In genomic region chr3:86874790-86875189, GRCh38 we compare ENCODE assay signal across 5 cellular contexts.
DNase-seq lines count a peak whose midpoint lies in the region; ATAC-seq, FAIRE-seq and TF ChIP-seq lines count a peak whose summit lies in the region.
"Not testable (repeated sequence)": the region's sequence is repeated elsewhere in the genome, so short reads cannot be mapped to it uniquely, and the experiment has no call there.

No MANE protein-coding gene starts in this region.

- H3K9me3 Mint-ChIP-seq in neural crest cell: peaks cover 25% of the 10 kb centered on the region

- dilution Hi-C loops in IMR-90 (cut with HindIII; ENCODE audit: low sequenced_read_pairs, unreplicated experiment): not testable (repeated sequence)

- H3K4me1 Mint-ChIP-seq in neural crest cell: peaks cover 14% of the 10 kb centered on the region

- H3K9me3 ChIP-seq in A549; IMR-90 (ENCODE audit: control insufficient read depth, insufficient read depth, low read length); K562 (replicated peaks; ENCODE audit: control insufficient read depth, insufficient read depth, low read depth, low read length); HepG2 (ENCODE audit: low read length): not testable (repeated sequence)

- not testable (repeated sequence) for H3K27me3 ChIP-seq in IMR-90 (ENCODE audit: control insufficient read depth, insufficient read depth, low read length); K562 (ENCODE audit: control insufficient read depth in 2 of 2, insufficient read depth in 2 of 2, low read length in 2 of 2); HepG2 (ENCODE audit: control insufficient read depth in 1 of 2, insufficient read depth in 2 of 2, low read length in 2 of 2)

- H3K36me3 Mint-ChIP-seq in neural crest cell (ENCODE audit: low read depth): peaks cover 14% of the 10 kb centered on the region

- H3K4ac ChIP-seq in IMR-90 (ENCODE audit: low read depth, low read length): not testable (repeated sequence)

- H3K56ac ChIP-seq in IMR-90 (ENCODE audit: extremely low read depth, insufficient read depth, low read length): not testable (repeated sequence)

- not testable (repeated sequence) for H3K14ac ChIP-seq in IMR-90 (replicated peaks; ENCODE audit: low read depth, low read length)

- not testable (repeated sequence) for H2BK5ac ChIP-seq in IMR-90 (ENCODE audit: low read depth, low read length, poor library complexity, severe bottlenecking)

- POLR2A ChIA-PET in A549 (lab: Yijun Ruan, JAX); IMR-90 (lab: Charles Lee; ENCODE audit: unreplicated experiment); K562 (lab: Yijun Ruan, JAX); HepG2 (lab: Yijun Ruan, JAX): not testable (repeated sequence)

- not testable (repeated sequence) for H3K23ac ChIP-seq in IMR-90 (ENCODE audit: low read depth, low read length)

- not testable (repeated sequence) for H3K4me3 ChIP-seq in A549; IMR-90 (ENCODE audit: insufficient read depth, low read depth, low read length); K562; HepG2 (replicated peaks in 1 of 3; ENCODE audit: insufficient read depth in 1 of 3, low read depth in 2 of 3, low read length in 3 of 3)

- not testable (repeated sequence) for H2BK120ac ChIP-seq in IMR-90 (ENCODE audit: low read depth, low read length)

- not testable (repeated sequence) for TF ChIP-seq POLR2A in A549 (IDR thresholded peaks at IDR 0.05; ENCODE audit: low read length); IMR-90 (IDR thresholded peaks at IDR 0.05; ENCODE audit: low read depth, low read length); K562 (conservative IDR thresholded peaks at IDR 0.05); HepG2 (IDR thresholded peaks at IDR 0.05; ENCODE audit: insufficient read depth in 1 of 2, low read depth in 2 of 2, low read length in 2 of 2)

- not testable (repeated sequence) for TF ChIP-seq RAD21 in A549 (conservative IDR thresholded peaks at IDR 0.05 in 1 of 2, IDR thresholded peaks at IDR 0.05 in 1 of 2); IMR-90 (IDR thresholded peaks at IDR 0.05; ENCODE audit: low read length); K562 (CRISPR knock-in tag; conservative IDR thresholded peaks at IDR 0.05 in 1 of 2, IDR thresholded peaks at IDR 0.05 in 1 of 2); HepG2 (CRISPR knock-in tag; IDR thresholded peaks at IDR 0.05)

- TF ChIP-seq EP300 in A549 (IDR thresholded peaks at IDR 0.05); K562 (IDR thresholded peaks at IDR 0.05; ENCODE audit: low read length); HepG2 (IDR thresholded peaks at IDR 0.05; ENCODE audit: low read depth in 2 of 2, low read length in 2 of 2); HepG2 (CRISPR knock-in tag; IDR thresholded peaks at IDR 0.05; ENCODE audit: borderline replicate concordance): not testable (repeated sequence)

- not testable (repeated sequence) for H3K18ac ChIP-seq in IMR-90 (ENCODE audit: low read depth, low read length)

- H3K4me1 ChIP-seq in A549; IMR-90 (ENCODE audit: control insufficient read depth, insufficient read depth, low read length); K562 (replicated peaks in 1 of 2; ENCODE audit: control insufficient read depth in 2 of 2, insufficient read depth in 2 of 2, low read length in 2 of 2); HepG2 (ENCODE audit: insufficient read depth, low read length): not testable (repeated sequence)

- not testable (repeated sequence) for DNase-seq in A549 (ENCODE audit: low read depth in 1 of 2, low spot score in 1 of 2); IMR-90; K562 (ENCODE audit: extremely low read depth in 1 of 4, low spot score in 3 of 4); HepG2 (ENCODE audit: low spot score); neural crest cell (ENCODE audit: low read depth, low spot score)

- H4K8ac ChIP-seq in IMR-90 (ENCODE audit: low read depth in 2 of 2, low read length in 2 of 2): not testable (repeated sequence)

- intact Hi-C loops in IMR-90 (cut with micrococcal nuclease); K562 (cut with micrococcal nuclease); HepG2 (cut with micrococcal nuclease; ENCODE audit: unreplicated experiment): not testable (repeated sequence)

- not testable (repeated sequence) for H4K5ac ChIP-seq in IMR-90 (ENCODE audit: low read depth, low read length)

- not testable (repeated sequence) for H3K27ac ChIP-seq in A549; IMR-90 (ENCODE audit: insufficient read depth, low read length); K562 (ENCODE audit: extremely low read depth, low read depth, low read length); HepG2 (ENCODE audit: extremely low read length, insufficient read depth, low read length)

- not testable (repeated sequence) for H4K20me1 ChIP-seq in IMR-90 (ENCODE audit: insufficient read depth, low read length); K562 (replicated peaks; ENCODE audit: control insufficient read depth, insufficient read depth, low read length); HepG2 (ENCODE audit: insufficient read depth, low read length)

- not testable (repeated sequence) for H3K4me3 Mint-ChIP-seq in neural crest cell

- WGBS in A549 (ENCODE audit: missing lambda C conversion rate): 44% methylated on average over 1 of the region's 1 CpG
- WGBS in IMR-90 (ENCODE audit: extremely low coverage in 2 of 2, insufficient read length in 1 of 2), 2 experiments: no CpG with 5 or more reads among the region's 1 CpG
- WGBS in K562 (ENCODE audit: insufficient coverage, low coverage, missing lambda C conversion rate): 0% methylated on average over 1 of the region's 1 CpG
- 3% methylated on average over 1 of the region's 1 CpG for WGBS in HepG2 (ENCODE audit: low lambda C conversion rate)

- not testable (repeated sequence) for H3K9ac ChIP-seq in IMR-90 (ENCODE audit: low read depth, low read length); K562 (ENCODE audit: insufficient read depth in 1 of 2, low read depth in 2 of 2, low read length in 2 of 2); HepG2 (ENCODE audit: insufficient read depth, low read depth, low read length)

- H3K36me3 ChIP-seq in IMR-90 (ENCODE audit: control insufficient read depth, insufficient read depth, low read length); K562 (ENCODE audit: control insufficient read depth, insufficient read depth, low read length); HepG2 (replicated peaks in 1 of 2; ENCODE audit: control insufficient read depth in 1 of 2, insufficient read depth in 2 of 2, low read length in 2 of 2): not testable (repeated sequence)

- not testable (repeated sequence) for H2AK5ac ChIP-seq in IMR-90 (ENCODE audit: low read depth, low read length)

- H2BK15ac ChIP-seq in IMR-90 (ENCODE audit: low read depth, low read length): not testable (repeated sequence)

- not testable (repeated sequence) for H2AK9ac ChIP-seq in IMR-90 (replicated peaks; ENCODE audit: low read depth, low read length, poor library complexity)

- H4K91ac ChIP-seq in IMR-90 (ENCODE audit: insufficient read depth, low read depth, low read length): not testable (repeated sequence)

- in situ Hi-C loops in IMR-90 (cut with MboI; ENCODE audit: low sequenced_read_pairs); K562 (cut with MboI); HepG2 (cut with HindIII; ENCODE audit: extremely low pct_ligation_motif_present, low pct_unique_long_range_greater_than_20kb): not testable (repeated sequence)

- CTCF ChIA-PET in A549 (lab: Yijun Ruan, JAX); IMR-90 (lab: Yijun Ruan, JAX); K562 (lab: Yijun Ruan, JAX; ENCODE audit: low intra/inter-chr PET ratio); HepG2 (lab: Yijun Ruan, JAX; ENCODE audit: low intra/inter-chr PET ratio, low total read pairs): not testable (repeated sequence)

- not testable (repeated sequence) for H3K27me3 Mint-ChIP-seq in neural crest cell (ENCODE audit: low read depth)

- FAIRE-seq in A549 (lab: Jason Lieb, UNC); K562 (lab: Jason Lieb, UNC); HepG2 (lab: Jason Lieb, UNC): not testable (repeated sequence)

- H2AFZ ChIP-seq in IMR-90 (replicated peaks; ENCODE audit: low read length, poor library complexity); K562 (ENCODE audit: low read depth, low read length); HepG2 (ENCODE audit: low read length): not testable (repeated sequence)

- not testable (repeated sequence) for TF ChIP-seq CTCF in A549 (IDR thresholded peaks at IDR 0.05); IMR-90 (conservative IDR thresholded peaks at IDR 0.05; ENCODE audit: low read depth, low read length); K562 (IDR thresholded peaks at IDR 0.05 in 2 of 3, conservative IDR thresholded peaks at IDR 0.05 in 1 of 3; ENCODE audit: insufficient read depth in 2 of 3, low read depth in 1 of 3, low read length in 3 of 3); HepG2 (CRISPR knock-in tag; IDR thresholded peaks at IDR 0.05); neural crest cell (conservative IDR thresholded peaks at IDR 0.05)

- not testable (repeated sequence) for H3K79me1 ChIP-seq in IMR-90 (ENCODE audit: low read depth in 1 of 2, low read length in 2 of 2)

- H2BK20ac ChIP-seq in IMR-90 (ENCODE audit: low read depth, low read length): not testable (repeated sequence)

- not testable (repeated sequence) for H3K9me1 ChIP-seq in IMR-90 (ENCODE audit: insufficient read depth, low read length); K562 (ENCODE audit: control insufficient read depth, insufficient read depth, low read length)

- H3K4me2 ChIP-seq in A549; IMR-90 (ENCODE audit: low read depth, low read length); K562 (ENCODE audit: insufficient read depth, low read length); HepG2 (ENCODE audit: low read depth, low read length): not testable (repeated sequence)

- H3K79me2 ChIP-seq in K562 (ENCODE audit: control insufficient read depth, insufficient read depth, low read length); HepG2 (ENCODE audit: insufficient read depth, low read length): not testable (repeated sequence)

- not testable (repeated sequence) for ATAC-seq in A549; IMR-90 (ENCODE audit: low read depth); K562; HepG2

- H3K27ac Mint-ChIP-seq in neural crest cell (ENCODE audit: unreplicated experiment): peak overlapping the region; percentile 37

- not testable (repeated sequence) for BruUV-seq in IMR-90 (replicated peaks; lab: Mats Ljungman, UMichigan); K562 (replicated peaks; lab: Mats Ljungman, UMichigan); HepG2 (replicated peaks; lab: Mats Ljungman, UMichigan)
